In the genomic region with DNA sequence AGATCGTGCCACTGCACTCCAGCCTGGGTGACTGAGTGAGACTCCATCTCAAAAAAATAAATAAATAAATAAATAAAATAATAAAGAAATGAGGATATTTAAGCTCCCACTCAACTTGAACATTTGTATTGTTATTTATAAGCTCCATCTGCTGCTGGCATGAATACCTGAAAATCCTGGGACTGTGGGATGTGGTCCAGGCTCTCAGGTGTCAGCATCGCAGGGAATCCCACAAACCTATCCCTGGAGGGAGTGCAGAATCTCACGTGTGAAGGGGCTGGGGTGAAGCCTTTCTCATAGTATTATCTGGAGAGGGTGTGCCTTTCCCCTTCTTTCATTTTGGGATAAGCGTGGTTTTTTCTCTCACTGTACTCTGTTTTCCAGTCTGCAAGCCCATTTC, we compare ENCODE assay signal across 14 cellular contexts.
"Had no signal": no experiment of that assay in that cellular context is flagged by ENCODE, and none has a peak within 500 bp of the region (broad histone marks: within the 10 kb centered on the region; RNA-seq: fewer than 3 reads in every experiment).

No MANE protein-coding gene starts in this region.

- DNase-seq: KBM-7, MV-4-11, NCI-H1048, NCI-H1436, NCI-H1930, NCI-H2081, NCI-H345, NCI-H446 treated with DMSO at 0.1 percent for 48 hours, NCI-H510A treated with DMSO at 0.1 percent for 48 hours, NCI-H526, NCI-H82, Right ventricle myocardium superior, RPMI8226, SIG-M5 had no signal
